Comparison of ENCODE assay signal across 8 cellular contexts in genomic region chr16:89330177-89330856, GRCh38.
A peak's percentile ranks its signal among the peaks of the same experiment; 100 is the strongest.
DNase-seq lines count a peak whose midpoint lies in the region; ATAC-seq and TF ChIP-seq lines count a peak whose summit lies in the region.

No MANE protein-coding gene starts in this region.

- no peak for TF ChIP-seq POLR2A in suprapubic skin (IDR thresholded peaks at IDR 0.05)

- peaks cover 98% of the 10 kb centered on the region for H4K20me1 ChIP-seq in neural progenitor cell (ENCODE audit: low read depth)

- H3K36me3 Mint-ChIP-seq in neural progenitor cell: peaks cover 6% of the 10 kb centered on the region

- no peak for TF ChIP-seq EP300 in suprapubic skin (IDR thresholded peaks at IDR 0.05)

- H3K4me2 ChIP-seq in neural progenitor cell: no peak overlapping the region

- no peak overlapping the region for H2AFZ ChIP-seq in neural progenitor cell (replicated peaks)

- no peaks in the 10 kb centered on the region for H3K9me3 ChIP-seq in neural progenitor cell (ENCODE audit: low read depth)
- no peaks in the 10 kb centered on the region for H3K9me3 ChIP-seq in suprapubic skin

- no peak overlapping the region for H3K4me3 ChIP-seq in neural progenitor cell
- H3K4me3 ChIP-seq in suprapubic skin: no peak overlapping the region

- peaks cover 13% of the 10 kb centered on the region for H3F3A ChIP-seq in neural progenitor cell (ENCODE audit: low read depth)

- DNase-seq in EL (peak; percentile 44), dermis microvascular lymphatic vessel endothelial cell (ENCODE audit: low read depth in 2 of 2) (peak; percentile 87 to 93), neural progenitor cell (ENCODE audit: low spot score) (no peak), hippocampal formation (lab: John Stamatoyannopoulos, UW) (no peak), suprapubic skin (ENCODE audit: low spot score in 2 of 2) (no peak), DMS79 (lab: John Stamatoyannopoulos, UW) (no peak)

- H3K27me3 ChIP-seq in neural progenitor cell: no peaks in the 10 kb centered on the region
- no peaks in the 10 kb centered on the region for H3K27me3 ChIP-seq in suprapubic skin

- TF ChIP-seq CTCF in neural progenitor cell (IDR thresholded peaks at IDR 0.05): no peak
- no peak for TF ChIP-seq CTCF in suprapubic skin (IDR thresholded peaks at IDR 0.05)

- no peaks in the 10 kb centered on the region for H3K27me3 Mint-ChIP-seq in neural progenitor cell (ENCODE audit: insufficient read depth, low read depth)

- no peak for ATAC-seq in HG02870 (IDR thresholded peaks at IDR 0.05; ENCODE audit: unreplicated experiment)

- peaks cover 62% of the 10 kb centered on the region for H3K4me1 Mint-ChIP-seq in neural progenitor cell

- H3K36me3 ChIP-seq in neural progenitor cell (no peaks in the 10 kb centered on the region), suprapubic skin (peaks cover 5% of the 10 kb centered on the region)

- no peak overlapping the region for H3K9ac ChIP-seq in neural progenitor cell

- H3K4me3 Mint-ChIP-seq in neural progenitor cell: no peak overlapping the region

- H3K27ac ChIP-seq in neural progenitor cell (no peak overlapping the region), suprapubic skin (no peak overlapping the region)

- H3K4me1 ChIP-seq in neural progenitor cell (peaks cover 38% of the 10 kb centered on the region), suprapubic skin (peaks cover 49% of the 10 kb centered on the region)

- no peaks in the 10 kb centered on the region for H3K9me3 Mint-ChIP-seq in neural progenitor cell

- 31% methylated on average over 24 of the region's 25 CpGs for WGBS in suprapubic skin

- H3K79me2 ChIP-seq in neural progenitor cell (ENCODE audit: low read depth): peaks cover 99% of the 10 kb centered on the region

- peak overlapping the region; percentile 14 for H3K27ac Mint-ChIP-seq in neural progenitor cell

TF ChIP-seq in PFSK-1, 5 proteins besides CTCF, POLR2A, EP300 and RAD21:
- TF ChIP-seq FOXP2 (optimal IDR thresholded peaks at IDR 0.05; ENCODE audit: borderline replicate concordance, extremely low read depth, extremely low read length, insufficient read depth) (peak; percentile 77), POLR2AphosphoS5 (IDR thresholded peaks at IDR 0.05; ENCODE audit: low read depth, low read length) (no peak), REST (IDR thresholded peaks at IDR 0.05; ENCODE audit: insufficient read depth in 1 of 2, low read depth in 2 of 2, low read length in 2 of 2) (no peak), SIN3A (IDR thresholded peaks at IDR 0.05; ENCODE audit: borderline replicate concordance, insufficient read depth, low read length) (no peak)
TF ChIP-seq in PFSK-1: peak in this region for 1.

Comparison
In these comparisons a context has a peak if more than half of its experiments do, and no peak if none do; other contexts are left out.
1. DNase-seq: peak in EL (single experiment) and dermis microvascular lymphatic vessel endothelial cell (2 of 2); none in neural progenitor cell (single experiment), hippocampal formation (0 of 2), suprapubic skin (0 of 2) and DMS79 (single experiment).